ENCODE assay signal across 3 cellular contexts in genomic region chr12:105014603-105015002, GRCh38.
TF ChIP-seq lines count a peak whose summit lies in the region.

No MANE protein-coding gene starts in this region.

TF ChIP-seq in liver, 16 proteins besides CTCF, POLR2A, EP300 and RAD21:
- TF ChIP-seq HNF4A (conservative IDR thresholded peaks at IDR 0.05) (peak; percentile 98 to 99), RXRA (IDR thresholded peaks at IDR 0.05) (peak; percentile 66 to 72), NR2F2 (IDR thresholded peaks at IDR 0.05) (no peak), EGR1 (IDR thresholded peaks at IDR 0.05; ENCODE audit: low read depth in 2 of 2) (peak in 1 of 2 donors; percentile 50), JUND (IDR thresholded peaks at IDR 0.05) (peak; percentile 95 to 97), ATF3 (IDR thresholded peaks at IDR 0.05) (peak; percentile 34), FOXA1 (IDR thresholded peaks at IDR 0.05) (no peak), YY1 (IDR thresholded peaks at IDR 0.05) (peak; percentile 63), TAF1 (conservative IDR thresholded peaks at IDR 0.05) (no peak), ZBTB33 (IDR thresholded peaks at IDR 0.05) (peak; percentile 56), REST (IDR thresholded peaks at IDR 0.05) (peak; percentile 67), GABPA (IDR thresholded peaks at IDR 0.05 in 1 of 2, conservative IDR thresholded peaks at IDR 0.05 in 1 of 2) (peak in 1 of 2 donors; percentile 22), FOXA2 (IDR thresholded peaks at IDR 0.05) (no peak), MAX (IDR thresholded peaks at IDR 0.05) (peak; percentile 35), HNF4G (IDR thresholded peaks at IDR 0.05) (peak; percentile 90), SP1 (IDR thresholded peaks at IDR 0.05) (peak; percentile 95)

TF ChIP-seq in HepG2, 621 proteins besides CTCF, POLR2A, EP300 and RAD21:
- TF ChIP-seq ETS1 (CRISPR knock-in tag; IDR thresholded peaks at IDR 0.05) (no peak), PRDM4 (CRISPR knock-in tag; IDR thresholded peaks at IDR 0.05; ENCODE audit: borderline replicate concordance) (no peak), ZNF605 (CRISPR knock-in tag; IDR thresholded peaks at IDR 0.05) (no peak), PAWR (CRISPR knock-in tag; IDR thresholded peaks at IDR 0.05; ENCODE audit: borderline replicate concordance) (no peak), CCAR2 (optimal IDR thresholded peaks at IDR 0.05; ENCODE audit: low read depth, low read length) (no peak), ZNF552 (CRISPR knock-in tag; IDR thresholded peaks at IDR 0.05; ENCODE audit: borderline replicate concordance) (no peak), HNF1A (IDR thresholded peaks at IDR 0.05; ENCODE audit: low read depth) (no peak), HNF1A (CRISPR knock-in tag; IDR thresholded peaks at IDR 0.05; ENCODE audit: borderline replicate concordance) (no peak), SMC3 (IDR thresholded peaks at IDR 0.05; ENCODE audit: low read length) (no peak), NKX3-1 (CRISPR knock-in tag; IDR thresholded peaks at IDR 0.05) (no peak), TEF (CRISPR knock-in tag; IDR thresholded peaks at IDR 0.05) (no peak), ZNF512 (CRISPR knock-in tag; IDR thresholded peaks at IDR 0.05) (no peak), SMAD9 (CRISPR knock-in tag; IDR thresholded peaks at IDR 0.05) (no peak), ZNF563 (CRISPR knock-in tag; IDR thresholded peaks at IDR 0.05) (no peak)

TF ChIP-seq in neural cell, 6 proteins besides CTCF, POLR2A, EP300 and RAD21:
- no peak for TF ChIP-seq REST (IDR thresholded peaks at IDR 0.05; ENCODE audit: borderline replicate concordance)
- no peak for TF ChIP-seq TAF1 (IDR thresholded peaks at IDR 0.05; ENCODE audit: low read depth)
- no peak for TF ChIP-seq MXI1 (conservative IDR thresholded peaks at IDR 0.05; ENCODE audit: poor library complexity, severe bottlenecking)
- TF ChIP-seq POLR2AphosphoS5 (IDR thresholded peaks at IDR 0.05) = no peak
- TF ChIP-seq EZH2 (IDR thresholded peaks at IDR 0.05; ENCODE audit: borderline replicate concordance, insufficient read depth, low read length, poor library complexity, severe bottlenecking) = no peak
- no peak for TF ChIP-seq SMC3 (conservative IDR thresholded peaks at IDR 0.05; ENCODE audit: poor library complexity)
